ENCODE assay signal across 1 cellular context in genomic region chr16:66639091-66639885, GRCh38.
TF ChIP-seq lines count a peak whose summit lies in the region.

No MANE protein-coding gene starts in this region.

TF ChIP-seq in GM23338, 12 proteins besides CTCF, POLR2A, EP300 and RAD21 (continued from another document):
- TF ChIP-seq ZNF462 (CRISPR knock-in tag; IDR thresholded peaks at IDR 0.05), result no peak
- no peak for TF ChIP-seq STAT1 (IDR thresholded peaks at IDR 0.05; ENCODE audit: unreplicated experiment)
- no peak for TF ChIP-seq EZH2phosphoT487 (IDR thresholded peaks at IDR 0.05; ENCODE audit: unreplicated experiment)
- no peak for TF ChIP-seq ETS1 (IDR thresholded peaks at IDR 0.05)
